ENCODE assay signal across 8 cellular contexts in the genomic region with DNA sequence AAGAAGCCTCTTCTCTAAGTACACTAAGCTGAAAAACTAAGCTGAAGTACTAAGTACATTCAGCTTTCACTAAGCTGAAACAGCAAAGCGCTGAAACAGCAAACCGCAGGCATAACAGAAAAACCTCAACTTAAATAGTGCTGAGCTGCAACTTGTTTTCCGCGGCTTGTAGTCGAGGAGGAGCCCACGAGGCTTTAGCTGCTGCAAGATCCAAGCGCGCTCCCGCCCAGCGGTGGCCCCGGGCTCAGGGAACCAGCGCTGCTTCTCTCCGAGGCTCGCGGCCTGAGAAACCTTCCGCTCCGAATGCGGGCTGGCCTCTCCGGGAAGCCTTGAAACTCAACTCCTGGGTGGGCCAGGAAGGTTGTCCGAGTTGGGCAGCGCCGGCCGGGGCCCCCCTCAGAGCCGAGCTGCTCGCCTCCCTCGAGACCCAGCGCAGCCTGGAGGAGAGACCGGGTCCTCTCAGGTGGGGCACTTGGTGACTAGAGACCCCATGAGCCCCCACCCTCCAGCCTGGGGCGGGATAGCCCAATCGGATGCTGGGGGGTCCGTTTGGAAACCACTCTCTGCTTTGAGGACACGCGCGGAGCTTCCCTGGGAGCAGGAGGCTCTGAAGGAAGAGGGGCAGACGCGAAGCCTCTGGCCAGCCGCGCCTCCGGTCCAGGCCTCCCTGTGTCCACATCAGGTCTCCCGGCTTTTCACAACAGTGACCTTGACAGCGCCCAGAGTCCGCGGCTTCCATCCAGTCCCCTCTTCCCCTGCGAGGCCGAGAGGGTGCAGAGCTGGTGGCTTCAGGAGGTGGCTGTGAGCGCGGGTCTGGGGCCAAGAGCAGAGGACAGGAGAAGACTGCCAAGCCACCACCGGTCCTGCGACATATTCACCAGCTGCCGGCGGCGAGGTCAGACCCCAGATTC. TPM values are rescaled to one million over a fixed set of nuclear protein-coding genes. Genes with fewer than 3 reads are reported as not detected.
DNase-seq lines count a peak whose midpoint lies in the region; ATAC-seq and TF ChIP-seq lines count a peak whose summit lies in the region.

No MANE protein-coding gene starts in this region.

- no peaks in the 10 kb centered on the region for H3K36me3 Mint-ChIP-seq in stimulated activated effector memory CD8-positive, alpha-beta T cell treated with anti-CD3 and anti-CD28 coated beads, Interleukin-12 subunit alpha, Interleukin-12 subunit beta, amount 100 ng/mL, for 72 hours

- no peak overlapping the region for H3K27ac ChIP-seq in SJSA1

- peaks cover 61% of the 10 kb centered on the region for H3K27me3 ChIP-seq in SJSA1 (replicated peaks)

- peak; percentile 57 to 63 for DNase-seq in SJSA1 (ENCODE audit: low read depth in 1 of 2, low spot score in 2 of 2)
- peak; percentile 86 for DNase-seq in astrocyte of the hippocampus (ENCODE audit: low read depth, low spot score)
- peak in 1 of 2 donors; percentile 50 for DNase-seq in left colon
- peak; percentile 21 to 66 for DNase-seq in stimulated activated effector memory CD8-positive, alpha-beta T cell treated with anti-CD3 and anti-CD28 coated beads, Interleukin-12 subunit alpha, Interleukin-12 subunit beta, amount 100 ng/mL, for 72 hours (ENCODE audit: low spot score in 2 of 2)
- no peak for DNase-seq in COLO668 (lab: John Stamatoyannopoulos, UW; ENCODE audit: unreplicated experiment)
- no peak for DNase-seq in A172 (ENCODE audit: low spot score)

- H3K4me1 ChIP-seq in SJSA1 (replicated peaks) = peaks cover 10% of the 10 kb centered on the region

- no peak overlapping the region for H3K27ac Mint-ChIP-seq in stimulated activated effector memory CD8-positive, alpha-beta T cell treated with anti-CD3 and anti-CD28 coated beads, Interleukin-12 subunit alpha, Interleukin-12 subunit beta, amount 100 ng/mL, for 72 hours

- H3K36me3 ChIP-seq in SJSA1 = no peaks in the 10 kb centered on the region

- ATAC-seq in GM21390 (IDR thresholded peaks at IDR 0.05; ENCODE audit: unreplicated experiment) = peak; percentile 61
- ATAC-seq in left colon = peak; percentile 23
- ATAC-seq in stimulated activated effector memory CD8-positive, alpha-beta T cell treated with anti-CD3 and anti-CD28 coated beads, Interleukin-12 subunit alpha, Interleukin-12 subunit beta, amount 100 ng/mL, for 72 hours = peak; percentile 77
- no peak for ATAC-seq in GM18505 (IDR thresholded peaks at IDR 0.05; ENCODE audit: unreplicated experiment)

- peaks cover 47% of the 10 kb centered on the region for H3K4me1 Mint-ChIP-seq in stimulated activated effector memory CD8-positive, alpha-beta T cell treated with anti-CD3 and anti-CD28 coated beads, Interleukin-12 subunit alpha, Interleukin-12 subunit beta, amount 100 ng/mL, for 72 hours

- no peak overlapping the region for H3K4me3 ChIP-seq in SJSA1

- H3K9me3 Mint-ChIP-seq in stimulated activated effector memory CD8-positive, alpha-beta T cell treated with anti-CD3 and anti-CD28 coated beads, Interleukin-12 subunit alpha, Interleukin-12 subunit beta, amount 100 ng/mL, for 72 hours = no peaks in the 10 kb centered on the region

- peak overlapping the region; percentile 54 for H3K4me3 Mint-ChIP-seq in stimulated activated effector memory CD8-positive, alpha-beta T cell treated with anti-CD3 and anti-CD28 coated beads, Interleukin-12 subunit alpha, Interleukin-12 subunit beta, amount 100 ng/mL, for 72 hours

- H3K9me3 ChIP-seq in SJSA1 (replicated peaks) = no peaks in the 10 kb centered on the region

- intact Hi-C loops in left colon (cut with DNase I, micrococcal nuclease) = no loop called here

- no peak for TF ChIP-seq POLR2A in GM18505 (IDR thresholded peaks at IDR 0.05; ENCODE audit: borderline replicate concordance, extremely low read depth, insufficient read depth, insufficient read length)

RNA-seq across cellular contexts. Expression of a gene that starts 38.1 kb away (rescaled TPM):
- total RNA-seq in SJSA1 (2014; rRNA removed; shearing (Covaris generic)) = 214 and 294 TPM in 2 replicates
- 100 to 1,000 TPM; 332 to 370 TPM for total RNA-seq in left colon
- total RNA-seq in A172 (2014; rRNA removed; shearing (Covaris generic)) = 86.1 and 89.5 TPM in 2 replicates

Comparison
In these comparisons a context has a peak if more than half of its experiments do, and no peak if none do; other contexts are left out.
1. DNase-seq: peak in SJSA1 (2 of 2), astrocyte of the hippocampus (single experiment) and stimulated activated effector memory CD8-positive, alpha-beta T cell treated with anti-CD3 and anti-CD28 coated beads, Interleukin-12 subunit alpha, Interleukin-12 subunit beta, amount 100 ng/mL, for 72 hours (2 of 2); none in COLO668 (single experiment) and A172 (single experiment).